Comparison of ENCODE assay signal across 8 cellular contexts in the genomic region with DNA sequence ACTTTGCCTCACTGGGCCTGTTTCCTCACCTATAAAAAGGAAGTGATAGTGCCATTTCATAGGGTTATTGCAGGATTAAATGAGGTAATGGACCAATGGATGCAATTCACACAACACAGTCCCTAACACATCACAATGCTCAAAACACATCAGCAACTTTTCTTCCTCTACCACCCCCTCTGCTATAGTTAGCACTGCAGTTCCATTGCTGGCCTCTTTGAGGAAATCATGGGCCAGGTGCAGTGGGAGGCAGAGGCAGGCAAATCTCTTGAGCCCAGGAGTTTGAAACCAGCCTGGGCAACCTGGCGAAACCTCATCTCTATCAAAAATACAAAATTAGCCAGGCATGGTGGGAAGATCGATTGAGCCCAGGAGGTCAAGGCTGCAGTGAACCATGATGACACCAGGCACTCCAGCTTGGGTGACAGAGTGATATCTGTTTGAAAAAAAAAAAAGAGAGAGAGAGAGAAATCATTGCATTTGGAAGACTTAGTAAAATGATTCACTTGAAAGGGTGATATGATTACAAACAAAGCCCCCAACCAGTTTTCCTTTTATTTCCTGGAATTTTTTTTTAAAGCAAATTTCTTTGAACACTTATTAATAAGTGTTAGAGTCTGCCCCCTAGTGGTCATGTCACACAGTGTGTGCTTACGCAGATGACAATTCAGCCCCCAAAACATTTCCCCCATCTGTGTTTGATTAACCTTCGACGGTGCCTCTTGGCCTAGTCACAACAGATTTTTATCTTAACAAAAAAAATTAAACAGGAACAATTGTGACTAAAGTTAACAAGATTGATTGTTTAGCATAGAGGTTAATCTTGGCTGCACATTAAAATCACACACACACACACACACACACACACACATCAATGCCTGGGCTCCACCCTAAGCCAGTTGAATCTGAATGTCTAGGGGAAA.
A peak's percentile ranks its signal among the peaks of the same experiment; 100 is the strongest.
DNase-seq lines count a peak whose midpoint lies in the region; FAIRE-seq and TF ChIP-seq lines count a peak whose summit lies in the region.

No MANE protein-coding gene starts in this region.

- no peaks in the 10 kb centered on the region for H3K9me3 ChIP-seq in HEK293 (ENCODE audit: control insufficient read depth, insufficient read depth, low read depth, low read length)
- no peaks in the 10 kb centered on the region for H3K9me3 ChIP-seq in left ventricle myocardium inferior (replicated peaks)
- H3K9me3 ChIP-seq in spleen, result no peaks in the 10 kb centered on the region

- intact Hi-C loops in left ventricle myocardium inferior (cut with micrococcal nuclease) (no loop called here), spleen (cut with DNase I; ENCODE audit: low total_unique reads) (no loop called here)

- WGBS in spleen, 5 donors, result 23 to 30% (median 27%) methylated on average over 5 of the region's 5 CpGs

- no peak overlapping the region for H3K4me3 ChIP-seq in HEK293 (ENCODE audit: low read depth, low read length)
- H3K4me3 ChIP-seq in left ventricle myocardium inferior, result no peak overlapping the region
- no peak overlapping the region for H3K4me3 ChIP-seq in spleen

- TF ChIP-seq CTCF in HEK293 (tag by site-specific recombination; IDR thresholded peaks at IDR 0.05), result no peak
- TF ChIP-seq CTCF in left ventricle myocardium inferior (IDR thresholded peaks at IDR 0.05; ENCODE audit: borderline replicate concordance), result peak; percentile 80
- TF ChIP-seq CTCF in spleen (IDR thresholded peaks at IDR 0.05 in 8 of 11, conservative IDR thresholded peaks at IDR 0.05 in 3 of 11), result peak in 10 of 11 experiments; percentile 10 to 78 (median 66)

- peaks cover 49% of the 10 kb centered on the region for H3K27me3 ChIP-seq in left ventricle myocardium inferior (ENCODE audit: low read depth)
- H3K27me3 ChIP-seq in spleen (replicated peaks in 1 of 7), result no peaks in the 10 kb centered on the region

- no peak overlapping the region for H3K27ac ChIP-seq in HEK293 (ENCODE audit: extremely low read depth, low read depth, low read length)
- no peak overlapping the region for H3K27ac ChIP-seq in left ventricle myocardium inferior (replicated peaks)
- H3K27ac ChIP-seq in spleen, result no peak overlapping the region

- H3K4me1 ChIP-seq in HEK293 (ENCODE audit: control insufficient read depth, insufficient read depth, low read length) (no peaks in the 10 kb centered on the region), left ventricle myocardium inferior (no peaks in the 10 kb centered on the region), spleen (peaks cover 0 to 6% (median 0%) of the 10 kb centered on the region in 6 donors)

- no peaks in the 10 kb centered on the region for H3K36me3 ChIP-seq in HEK293 (ENCODE audit: control insufficient read depth in 2 of 2, insufficient read depth in 1 of 2, low read length in 2 of 2)
- H3K36me3 ChIP-seq in left ventricle myocardium inferior, result no peaks in the 10 kb centered on the region
- H3K36me3 ChIP-seq in spleen, result no peaks in the 10 kb centered on the region

- TF ChIP-seq POLR2A in spleen (IDR thresholded peaks at IDR 0.05), result no peak

- no peak for FAIRE-seq in frontal cortex (lab: Jason Lieb, UNC)

- DNase-seq in NOMO-1 treated with DMSO at 0.1 percent for 48 hours (lab: John Stamatoyannopoulos, UW; ENCODE audit: unreplicated experiment), result peak; percentile 52
- no peak for DNase-seq in NOMO-1 treated with dmso at 0.1 percent for 144 hours (lab: John Stamatoyannopoulos, UW; ENCODE audit: unreplicated experiment)
- DNase-seq in NCI-H2171 treated with DMSO at 0.1 percent for 48 hours (lab: John Stamatoyannopoulos, UW), result peak; percentile 27
- DNase-seq in activated naive CD4-positive, alpha-beta T cell treated with anti-CD3 and anti-CD28 coated beads, Interleukin-2, amount 50 U/mL, for 16 hours, result peak; percentile 14
- no peak for DNase-seq in left ventricle myocardium inferior
- DNase-seq in spleen, result no peak
- DNase-seq in frontal cortex (ENCODE audit: low spot score in 2 of 2), result no peak

- POLR2A ChIA-PET in HEK293 (lab: Yijun Ruan, JAX), result no interaction called here

- CTCF ChIA-PET in HEK293 (lab: Yijun Ruan, JAX), result interaction anchor here (0.7 to 1.8 kb wide), 24 partner anchors 9 to 1786 kb away, joined by 3 to 11 read pairs (median 4); no protein-coding TSS in a partner anchor

TF ChIP-seq in HEK293, 187 proteins besides CTCF, POLR2A, EP300 and RAD21:
- TF ChIP-seq ZSCAN4 (tag by site-specific recombination; IDR thresholded peaks at IDR 0.05) (peak; percentile 53), ZNF600 (tag by site-specific recombination; IDR thresholded peaks at IDR 0.05) (no peak), ZNF654 (tag by site-specific recombination; IDR thresholded peaks at IDR 0.05; ENCODE audit: low read depth) (peak; percentile 34), ZNF24 (tag by site-specific recombination; IDR thresholded peaks at IDR 0.05) (no peak), EGR2 (tag by site-specific recombination; IDR thresholded peaks at IDR 0.05; ENCODE audit: low read depth) (no peak)

Comparison
In these comparisons a context has a peak if more than half of its experiments do, and no peak if none do; other contexts are left out.
1. DNase-seq: peak in NOMO-1 treated with DMSO at 0.1 percent for 48 hours (single experiment), NCI-H2171 treated with DMSO at 0.1 percent for 48 hours (single experiment) and activated naive CD4-positive, alpha-beta T cell treated with anti-CD3 and anti-CD28 coated beads, Interleukin-2, amount 50 U/mL, for 16 hours (single experiment); none in NOMO-1 treated with dmso at 0.1 percent for 144 hours (single experiment), left ventricle myocardium inferior (single experiment), spleen (single experiment) and frontal cortex (0 of 2).